17 cellular contexts compared by ENCODE assay signal in genomic region chr19:44840811-44841210, GRCh38. TPM values are rescaled to one million over a fixed set of nuclear protein-coding genes. Genes with fewer than 3 reads are reported as not detected.
DNase-seq lines count a peak whose midpoint lies in the region; ATAC-seq and TF ChIP-seq lines count a peak whose summit lies in the region.
"Had no signal": no experiment of that assay in that cellular context is flagged by ENCODE, and none has a peak within 500 bp of the region (broad histone marks: within the 10 kb centered on the region; RNA-seq: fewer than 3 reads in every experiment).

No MANE protein-coding gene starts in this region.

- no peaks in the 10 kb centered on the region for H3K36me3 Mint-ChIP-seq in WTC11
- H3K36me3 Mint-ChIP-seq in activated naive CD8-positive, alpha-beta T cell treated with anti-CD3 and anti-CD28 coated beads for 36 hours, result no peaks in the 10 kb centered on the region
- H3K36me3 Mint-ChIP-seq: CD8-positive, alpha-beta T cell had no signal

- no peak overlapping the region for H3K9ac ChIP-seq in BLaER1
- H3K9ac ChIP-seq: BLaER1 treated with 17β-estradiol and CSF1 and Interleukin-3, amounts not matched to agents 10 nM and 100 nM had no signal

- H3K27me3 ChIP-seq in BLaER1 (no peaks in the 10 kb centered on the region), thyroid gland (no peaks in the 10 kb centered on the region)
- H3K27me3 ChIP-seq: BE2C; BLaER1 treated with 17β-estradiol and CSF1 and Interleukin-3, amounts not matched to agents 10 nM and 100 nM had no signal

- H3K36me3 ChIP-seq in BLaER1 (no peaks in the 10 kb centered on the region), thyroid gland (no peaks in the 10 kb centered on the region)
- H3K36me3 ChIP-seq: BE2C; BLaER1 treated with 17β-estradiol and CSF1 and Interleukin-3, amounts not matched to agents 10 nM and 100 nM had no signal

- WGBS in thyroid gland, 2 donors, result 15 to 45% methylated on average over 6 to 7 of the region's 7 CpGs

- peaks cover 10% of the 10 kb centered on the region for H3K4me1 Mint-ChIP-seq in WTC11
- peaks cover 10% of the 10 kb centered on the region for H3K4me1 Mint-ChIP-seq in activated naive CD8-positive, alpha-beta T cell treated with anti-CD3 and anti-CD28 coated beads for 36 hours

- CTCF ChIA-PET in WTC11 (lab: Charles Lee), result interaction anchor here (0.9 to 1.0 kb wide), 2 partner anchors 65 to 117 kb away, joined by 3 read pairs; partner anchors contain the start of gene APOE

- H3K27ac ChIP-seq in BLaER1 (no peak overlapping the region), thyroid gland (peak overlapping the region in 1 of 3 donors; percentile 29)
- H3K27ac ChIP-seq: BLaER1 treated with 17β-estradiol and CSF1 and Interleukin-3, amounts not matched to agents 10 nM and 100 nM; C4-2B had no signal

- TF ChIP-seq CTCF in WTC11 (IDR thresholded peaks at IDR 0.05), result no peak
- TF ChIP-seq CTCF in thyroid gland (IDR thresholded peaks at IDR 0.05), result no peak
- no peak for TF ChIP-seq CTCF in GM20000 (IDR thresholded peaks at IDR 0.05; ENCODE audit: extremely low read depth, missing control alignments)

- H3K4me1 ChIP-seq in BLaER1, result peaks cover 21% of the 10 kb centered on the region
- peaks cover 6 to 18% of the 10 kb centered on the region in 2 donors for H3K4me1 ChIP-seq in thyroid gland
- H3K4me1 ChIP-seq: BE2C had no signal

- ATAC-seq in WTC11, result no peak
- no peak for ATAC-seq in HG03432 (IDR thresholded peaks at IDR 0.05; ENCODE audit: unreplicated experiment)
- ATAC-seq: CD8-positive, alpha-beta T cell had no signal

- POLR2A ChIA-PET in WTC11 (lab: Charles Lee), result interaction anchor here (0.9 kb wide), 1 partner anchor 10 kb away, joined by 3 read pairs; no protein-coding TSS in a partner anchor

- H4K20me1 ChIP-seq in BLaER1, result no peaks in the 10 kb centered on the region
- H4K20me1 ChIP-seq: BLaER1 treated with 17β-estradiol and CSF1 and Interleukin-3, amounts not matched to agents 10 nM and 100 nM had no signal

- no peaks in the 10 kb centered on the region for H3K9me3 ChIP-seq in BLaER1
- no peaks in the 10 kb centered on the region for H3K9me3 ChIP-seq in thyroid gland
- H3K9me3 ChIP-seq: BE2C; BLaER1 treated with 17β-estradiol and CSF1 and Interleukin-3, amounts not matched to agents 10 nM and 100 nM; Caco-2 had no signal

- peaks cover 46% of the 10 kb centered on the region for H3K27me3 Mint-ChIP-seq in WTC11 (ENCODE audit: low read depth)
- peaks cover 11% of the 10 kb centered on the region for H3K27me3 Mint-ChIP-seq in activated naive CD8-positive, alpha-beta T cell treated with anti-CD3 and anti-CD28 coated beads for 36 hours

- no peaks in the 10 kb centered on the region for H3K9me3 Mint-ChIP-seq in WTC11
- H3K9me3 Mint-ChIP-seq in activated naive CD8-positive, alpha-beta T cell treated with anti-CD3 and anti-CD28 coated beads for 36 hours, result no peaks in the 10 kb centered on the region
- H3K9me3 Mint-ChIP-seq: CD4-positive, alpha-beta T cell; CD8-positive, alpha-beta T cell had no signal

- DNase-seq in DMS79 (lab: John Stamatoyannopoulos, UW) (peak; percentile 15), WTC11 (ENCODE audit: low spot score) (no peak), thyroid gland (peak; percentile 75 to 81), GM20000 (ENCODE audit: low spot score) (no peak)
- DNase-seq in activated naive CD8-positive, alpha-beta T cell treated with anti-CD3 and anti-CD28 coated beads for 36 hours, result no peak
- DNase-seq: 8988T; ACHN; BE2C; Caco-2; Calu3; CD4-positive, alpha-beta T cell; CD8-positive, alpha-beta T cell; GF-D8 had no signal

- TF ChIP-seq POLR2A in thyroid gland (IDR thresholded peaks at IDR 0.05), result no peak

- no peak overlapping the region for H3K4me3 ChIP-seq in BLaER1
- no peak overlapping the region for H3K4me3 ChIP-seq in thyroid gland (replicated peaks in 1 of 3)
- H3K4me3 ChIP-seq: BLaER1 treated with 17β-estradiol and CSF1 and Interleukin-3, amounts not matched to agents 10 nM and 100 nM had no signal

- H3K4me2 ChIP-seq in BLaER1, result 0 out of 2 replicates have a peak overlapping the region, but pooled peaks have one; percentile 2

- H3K4me3 Mint-ChIP-seq in WTC11, result no peak overlapping the region
- H3K4me3 Mint-ChIP-seq in activated naive CD8-positive, alpha-beta T cell treated with anti-CD3 and anti-CD28 coated beads for 36 hours, result no peak overlapping the region
- H3K4me3 Mint-ChIP-seq: CD4-positive, alpha-beta T cell; CD8-positive, alpha-beta T cell had no signal

- H3K27ac Mint-ChIP-seq in WTC11, result no peak overlapping the region
- no peak overlapping the region for H3K27ac Mint-ChIP-seq in activated naive CD8-positive, alpha-beta T cell treated with anti-CD3 and anti-CD28 coated beads for 36 hours
- H3K27ac Mint-ChIP-seq: CD4-positive, alpha-beta T cell; CD8-positive, alpha-beta T cell had no signal

- intact Hi-C loops in thyroid gland (cut with DNase I), result no loop called here

TF ChIP-seq in WTC11, 78 proteins besides CTCF, POLR2A, EP300 and RAD21:
- TF ChIP-seq ZNF121 (CRISPR knock-in tag; IDR thresholded peaks at IDR 0.05) (peak; percentile 56; the same call in 1 of the 2 replicates), EMX1 (CRISPR knock-in tag; IDR thresholded peaks at IDR 0.05) (no peak)

RNA-seq across cellular contexts. Expression of gene NECTIN2, which starts 5.3 kb away (rescaled TPM):
- total RNA-seq in WTC11 (2021), result 164 to 170 TPM (median 168 TPM) in 3 replicates
- 100 to 1,000 TPM in 3 of 4 donors, 10 to 100 TPM in 1; 88.6 to 164 (median 117) TPM for total RNA-seq in thyroid gland
- under 1 TPM; 0.43 to 0.60 TPM for total RNA-seq in activated naive CD8-positive, alpha-beta T cell treated with anti-CD3 and anti-CD28 coated beads for 36 hours

RNA-seq across cellular contexts. Expression of gene BCAM, which starts 31.9 kb away (rescaled TPM):
- total RNA-seq in WTC11 (2021) (73.1 to 89.5 TPM (median 80.0 TPM) in 3 replicates), thyroid gland (100 to 1,000 TPM; 156 to 391 (median 285) TPM)
- not detected for total RNA-seq in activated naive CD8-positive, alpha-beta T cell treated with anti-CD3 and anti-CD28 coated beads for 36 hours
- total RNA-seq: CD4-positive, alpha-beta T cell; CD8-positive, alpha-beta T cell had no signal

RNA-seq across cellular contexts. Expression of gene TOMM40, which starts 50.2 kb away (rescaled TPM):
- total RNA-seq in WTC11 (2021), result 166 to 221 TPM (median 181 TPM) in 3 replicates
- total RNA-seq in thyroid gland, result 10 to 100 TPM; 40.2 to 82.8 (median 58.3) TPM
- total RNA-seq in activated naive CD8-positive, alpha-beta T cell treated with anti-CD3 and anti-CD28 coated beads for 36 hours, result 100 to 1,000 TPM; 235 to 236 TPM

Comparison
In these comparisons a context has a peak if more than half of its experiments do, and no peak if none do; other contexts are left out.
1. DNase-seq: peak in DMS79 (single experiment) and thyroid gland (2 of 2); none in WTC11 (single experiment), activated naive CD8-positive, alpha-beta T cell treated with anti-CD3 and anti-CD28 coated beads for 36 hours (single experiment) and GM20000 (single experiment).
2. RNA of gene NECTIN2, which starts 5.3 kb away (total RNA-seq): 164 to 170 TPM in WTC11 and 88.6 to 164 TPM in thyroid gland; 0.43 to 0.60 TPM in activated naive CD8-positive, alpha-beta T cell treated with anti-CD3 and anti-CD28 coated beads for 36 hours; every median in the first group is over 10 times any median in the second.
3. RNA of gene BCAM, which starts 31.9 kb away (total RNA-seq): 156 to 391 TPM in thyroid gland and 73.1 to 89.5 TPM in WTC11; not detected in activated naive CD8-positive, alpha-beta T cell treated with anti-CD3 and anti-CD28 coated beads for 36 hours; every median in the first group is over 10 times any median in the second.